In the genomic region with DNA sequence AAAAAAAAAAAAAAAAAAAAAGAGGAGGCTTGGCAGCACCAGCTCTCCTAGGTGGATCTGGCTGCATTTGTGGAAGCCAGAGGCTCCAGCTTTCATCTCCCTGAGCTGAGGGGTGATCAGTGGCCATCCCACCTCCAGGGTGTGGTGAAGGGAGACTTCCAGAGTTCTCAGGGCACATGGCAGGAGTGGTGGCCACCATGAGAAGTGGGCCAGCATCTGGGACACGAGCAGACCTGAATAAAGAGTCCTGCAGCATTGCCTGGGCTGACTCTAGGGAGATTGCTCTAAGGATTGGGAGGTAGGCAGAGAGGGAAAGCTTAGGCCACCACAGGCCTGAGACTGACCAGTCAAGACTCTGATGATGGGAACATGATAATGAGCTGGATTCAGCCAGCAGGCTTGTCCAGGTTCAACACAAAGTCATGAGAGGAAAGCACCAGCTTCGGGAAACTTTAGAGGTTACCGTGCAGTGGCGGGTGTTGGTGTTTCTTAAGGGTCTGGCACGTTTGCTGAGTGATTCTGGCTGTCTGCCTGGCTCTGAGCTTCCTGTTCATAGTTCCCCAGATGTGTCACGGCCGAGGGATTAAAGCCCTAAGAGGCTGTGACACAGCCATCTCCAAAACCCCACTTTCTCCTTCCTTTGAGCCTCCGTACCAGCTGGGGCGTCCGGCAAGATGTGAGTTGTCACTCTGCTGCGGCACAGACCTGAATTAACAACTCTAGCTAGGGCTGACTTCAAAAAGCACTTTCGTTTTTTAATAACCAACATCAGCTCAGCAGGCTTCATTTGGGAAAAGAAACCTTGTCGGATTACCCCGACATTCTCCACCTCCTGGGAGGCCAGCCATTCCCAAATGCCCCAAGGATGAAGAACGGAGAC, we compare ENCODE assay signal across 9 cellular contexts. TPM values are rescaled to one million over a fixed set of nuclear protein-coding genes. Genes with fewer than 3 reads are reported as not detected.
A peak's percentile ranks its signal among the peaks of the same experiment; 100 is the strongest.
DNase-seq lines count a peak whose midpoint lies in the region; ATAC-seq and TF ChIP-seq lines count a peak whose summit lies in the region.
"Had no signal": no experiment of that assay in that cellular context is flagged by ENCODE, and none has a peak within 500 bp of the region (broad histone marks: within the 10 kb centered on the region; RNA-seq: fewer than 3 reads in every experiment).

No MANE protein-coding gene starts in this region.

- intact Hi-C loops in transverse colon (cut with DNase I; ENCODE audit: low total_unique reads), result loop anchor here (2.0 to 5.0 kb wide), 2 partner anchors 37 to 1222 kb away; no protein-coding TSS in a partner anchor

- peak; percentile 13 for TF ChIP-seq POLR2A in transverse colon (IDR thresholded peaks at IDR 0.05)

- ATAC-seq in HG03378 (IDR thresholded peaks at IDR 0.05; ENCODE audit: unreplicated experiment), result peak; percentile 83
- peak; percentile 38 for ATAC-seq in omental fat pad (ENCODE audit: low FRiP score)
- ATAC-seq in GM19455 (IDR thresholded peaks at IDR 0.05; ENCODE audit: unreplicated experiment), result no peak

- WGBS in transverse colon (ENCODE audit: low coverage in 1 of 2), 2 donors, result 14 to 19% methylated on average over 6 to 15 of the region's 15 CpGs

- TF ChIP-seq EP300 in transverse colon (IDR thresholded peaks at IDR 0.05; ENCODE audit: low read depth), result no peak

- TF ChIP-seq CTCF in omental fat pad (IDR thresholded peaks at IDR 0.05) (no peak), transverse colon (IDR thresholded peaks at IDR 0.05) (no peak)

- H3K4me3 ChIP-seq in transverse colon, result peak overlapping the region in 3 of 4 donors; percentile 20 to 42 (median 21)

- H3K27ac ChIP-seq in transverse colon, result peak overlapping the region; percentile 70 to 76 (median 72)

- no peaks in the 10 kb centered on the region for H3K27me3 ChIP-seq in transverse colon

- H3K36me3 ChIP-seq in transverse colon, result no peaks in the 10 kb centered on the region

- H3K9me3 ChIP-seq in transverse colon, result no peaks in the 10 kb centered on the region

- H3K4me1 ChIP-seq in transverse colon, result peaks cover 0 to 61% (median 34%) of the 10 kb centered on the region in 4 donors

- DNase-seq in activated gamma-delta T cell treated with Interleukin-2 at 50 U/mL for 16 hours (peak; percentile 31), activated gamma-delta T cell (lab: John Stamatoyannopoulos, UW) (no peak), ecto neural progenitor cell (ENCODE audit: low spot score) (peak; percentile 30), omental fat pad (ENCODE audit: low spot score) (peak; percentile 47), transverse colon (peak; percentile 70)
- peak; percentile 91 for DNase-seq in activated CD4-positive, alpha-beta T cell treated with anti-CD3 and anti-CD28 coated beads for 48 hours
- DNase-seq: DND-41 had no signal

- in situ Hi-C loops in transverse colon (cut with MboI; ENCODE audit: low pct_ligation_motif_present in 1 of 4, low pct_unique_long_range_greater_than_20kb in 1 of 4, low sequenced_read_pairs in 3 of 4), result no loop called here

RNA-seq across cellular contexts. Expression of gene IL1R1, which starts 38.3 kb away (rescaled TPM):
- total RNA-seq in omental fat pad (100 to 1,000 TPM; 167 to 541 (median 270) TPM), transverse colon (10 to 100 TPM; 20.2 to 58.0 (median 36.2) TPM)
